ENCODE assay signal across 8 cellular contexts in the genomic region with DNA sequence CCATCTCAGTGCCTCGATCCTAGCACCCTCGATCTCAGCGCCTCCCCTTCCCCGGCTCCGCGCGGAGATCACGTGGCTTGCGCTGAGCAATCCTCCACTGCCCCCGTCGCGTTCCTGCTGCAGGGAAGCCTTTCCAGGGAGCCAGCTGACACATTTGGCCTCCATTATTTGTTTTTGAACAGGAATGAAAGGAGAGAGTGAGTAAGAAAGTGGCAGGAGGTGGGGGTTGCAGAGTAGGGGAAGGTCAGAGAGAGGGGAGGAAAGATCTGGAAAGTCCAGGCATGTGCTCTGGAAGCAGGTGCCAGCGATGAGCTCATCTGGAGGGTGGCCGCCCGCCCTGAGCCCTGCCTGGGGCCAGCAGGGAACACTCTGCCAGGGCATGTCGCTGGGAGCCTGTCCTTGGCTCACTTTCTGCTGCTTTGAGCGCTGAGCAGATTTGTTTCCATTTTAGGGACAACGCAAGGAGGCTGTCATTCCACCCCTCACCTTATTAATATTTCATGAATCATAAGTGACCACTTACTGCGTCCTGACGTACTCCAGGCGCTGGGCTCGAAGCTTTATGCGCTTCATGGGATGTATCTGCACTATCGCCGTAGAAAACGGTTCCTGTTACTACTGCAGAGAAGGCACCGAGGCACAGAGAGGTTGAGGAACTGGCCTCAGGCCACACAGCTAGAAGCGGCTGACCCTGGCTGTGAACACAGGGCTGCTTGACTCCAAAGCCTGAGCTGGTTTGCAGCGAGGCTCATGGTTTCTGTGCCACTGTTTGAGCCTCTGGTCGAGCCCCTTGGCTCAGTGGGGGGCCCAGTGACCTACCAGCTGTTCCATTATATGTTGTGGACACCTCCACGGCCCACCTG.
DNase-seq lines count a peak whose midpoint lies in the region; ATAC-seq and TF ChIP-seq lines count a peak whose summit lies in the region.

No MANE protein-coding gene starts in this region.

- TF ChIP-seq POLR2A in upper lobe of left lung (IDR thresholded peaks at IDR 0.05) = no peak

- H4K5ac ChIP-seq in mesendoderm (ENCODE audit: low read length) = no peak overlapping the region

- H3K4me2 ChIP-seq in mesendoderm (ENCODE audit: low read length) = no peak overlapping the region

- H3K27me3 ChIP-seq in duodenal mucosa (ENCODE audit: control insufficient read depth in 1 of 2, insufficient read depth in 2 of 2, low read length in 2 of 2) = no peaks in the 10 kb centered on the region
- no peaks in the 10 kb centered on the region for H3K27me3 ChIP-seq in mesendoderm (ENCODE audit: insufficient read depth, low read length, poor library complexity)
- H3K27me3 ChIP-seq in upper lobe of left lung = no peaks in the 10 kb centered on the region

- no peak for DNase-seq in activated naive CD4-positive, alpha-beta T cell treated with anti-CD3 and anti-CD28 coated beads, Interleukin-2, amount 10 ng/mL, durations not matched to agents 7 days and 5 days
- no peak for DNase-seq in activated naive CD4-positive, alpha-beta T cell treated with Interleukin-2 at 50 U/mL for 16 hours
- DNase-seq in mesendoderm (no peak), upper lobe of left lung (peak; percentile 45 to 90)
- no peak for DNase-seq in activated CD4-positive, alpha-beta T cell treated with anti-CD3 and anti-CD28 coated beads, Interleukin-2, amount 50 U/mL, for 4 hours

- H3K9ac ChIP-seq in duodenal mucosa (ENCODE audit: low read depth in 1 of 2, low read length in 2 of 2) (no peak overlapping the region), mesendoderm (ENCODE audit: low read length) (no peak overlapping the region)

- peaks cover 39% of the 10 kb centered on the region for H3K79me1 ChIP-seq in mesendoderm (ENCODE audit: low read length)

- H3K9me3 ChIP-seq in duodenal mucosa (ENCODE audit: control insufficient read depth in 1 of 2, low read length in 2 of 2) (no peaks in the 10 kb centered on the region), upper lobe of left lung (no peaks in the 10 kb centered on the region)

- no peaks in the 10 kb centered on the region for H3K9me3 Mint-ChIP-seq in activated naive CD4-positive, alpha-beta T cell treated with anti-CD3 and anti-CD28 coated beads, Interleukin-2, amount 10 ng/mL, durations not matched to agents 7 days and 5 days

- TF ChIP-seq CTCF in upper lobe of left lung (IDR thresholded peaks at IDR 0.05) = no peak

- ATAC-seq in upper lobe of left lung (ENCODE audit: low FRiP score in 2 of 2) = peak; percentile 71 to 79
- ATAC-seq in HG03025 (IDR thresholded peaks at IDR 0.05; ENCODE audit: low FRiP score, unreplicated experiment) = no peak
- ATAC-seq in GM21529 (IDR thresholded peaks at IDR 0.05; ENCODE audit: unreplicated experiment) = no peak

- H2BK120ac ChIP-seq in mesendoderm (ENCODE audit: low read depth, low read length) = no peak overlapping the region

- H3K56ac ChIP-seq in mesendoderm (ENCODE audit: low read length) = no peak overlapping the region

- H3K4me3 ChIP-seq in duodenal mucosa (ENCODE audit: low read depth in 1 of 2, low read length in 2 of 2) (no peak overlapping the region), mesendoderm (ENCODE audit: low read length) (no peak overlapping the region), upper lobe of left lung (no peak overlapping the region)

- peaks cover 0 to 10% of the 10 kb centered on the region in 2 donors for H3K36me3 ChIP-seq in duodenal mucosa (ENCODE audit: control insufficient read depth in 1 of 2, insufficient read depth in 2 of 2, low read length in 2 of 2)
- no peaks in the 10 kb centered on the region for H3K36me3 ChIP-seq in mesendoderm (ENCODE audit: control insufficient read depth, insufficient read depth, low read length)
- no peaks in the 10 kb centered on the region for H3K36me3 ChIP-seq in upper lobe of left lung

- CTCF ChIA-PET in activated naive CD4-positive, alpha-beta T cell treated with anti-CD3 and anti-CD28 coated beads, Interleukin-2, amount 10 ng/mL, durations not matched to agents 7 days and 5 days (lab: Charles Lee) = interaction anchor here (1.4 to 1.9 kb wide), 2 partner anchors 23 to 94 kb away, joined by 3 to 6 read pairs; no protein-coding TSS in a partner anchor

- H3K4me1 ChIP-seq in duodenal mucosa (ENCODE audit: control insufficient read depth in 1 of 2, insufficient read depth in 2 of 2, low read length in 2 of 2) (peaks cover 58 to 78% of the 10 kb centered on the region in 2 donors), mesendoderm (ENCODE audit: control insufficient read depth, low read depth, low read length) (peaks cover 25% of the 10 kb centered on the region), upper lobe of left lung (peaks cover 83 to 97% (median 88%) of the 10 kb centered on the region in 4 donors)

- no CpG with 5 or more reads among the region's 31 CpGs for WGBS in mesendoderm (ENCODE audit: extremely low coverage, insufficient coverage, low lambda C conversion rate)
- 73 to 79% methylated on average over 26 to 31 of the region's 31 CpGs for WGBS in upper lobe of left lung, 2 donors

- H2AK5ac ChIP-seq in mesendoderm (ENCODE audit: low read length) = no peak overlapping the region

- no peak overlapping the region for H3K4me3 Mint-ChIP-seq in activated naive CD4-positive, alpha-beta T cell treated with anti-CD3 and anti-CD28 coated beads, Interleukin-2, amount 10 ng/mL, durations not matched to agents 7 days and 5 days

- peaks cover 21% of the 10 kb centered on the region for H3K79me2 ChIP-seq in mesendoderm (ENCODE audit: control insufficient read depth, insufficient read depth, low read length)

- H3K4me1 Mint-ChIP-seq in activated naive CD4-positive, alpha-beta T cell treated with anti-CD3 and anti-CD28 coated beads, Interleukin-2, amount 10 ng/mL, durations not matched to agents 7 days and 5 days = peaks cover 86% of the 10 kb centered on the region

- H3K23ac ChIP-seq in mesendoderm (ENCODE audit: low read length) = peak overlapping the region; percentile 32

- H3K4ac ChIP-seq in mesendoderm (ENCODE audit: low read depth, low read length) = no peak overlapping the region

- peaks cover 37% of the 10 kb centered on the region for H3K36me3 Mint-ChIP-seq in activated naive CD4-positive, alpha-beta T cell treated with anti-CD3 and anti-CD28 coated beads, Interleukin-2, amount 10 ng/mL, durations not matched to agents 7 days and 5 days

- H2BK5ac ChIP-seq in mesendoderm (ENCODE audit: low read length) = no peak overlapping the region

- H3K18ac ChIP-seq in mesendoderm (ENCODE audit: low read length) = no peak overlapping the region

- peak overlapping the region; percentile 75 for H3K27ac ChIP-seq in duodenal mucosa (ENCODE audit: low read depth, low read length)
- no peak overlapping the region for H3K27ac ChIP-seq in mesendoderm (ENCODE audit: low read depth, low read length)
- H3K27ac ChIP-seq in upper lobe of left lung = peak overlapping the region; percentile 60 to 83 (median 82)

- no peak overlapping the region for H2BK15ac ChIP-seq in mesendoderm (replicated peaks; ENCODE audit: low read depth)

- H3K27ac Mint-ChIP-seq in activated naive CD4-positive, alpha-beta T cell treated with anti-CD3 and anti-CD28 coated beads, Interleukin-2, amount 10 ng/mL, durations not matched to agents 7 days and 5 days = peak overlapping the region; percentile 37

- TF ChIP-seq EP300 in upper lobe of left lung (IDR thresholded peaks at IDR 0.05) = peak in 2 of 4 donors; percentile 31 to 57

- H4K8ac ChIP-seq in mesendoderm (ENCODE audit: low read depth, low read length) = no peak overlapping the region

- H3K27me3 Mint-ChIP-seq in activated naive CD4-positive, alpha-beta T cell treated with anti-CD3 and anti-CD28 coated beads, Interleukin-2, amount 10 ng/mL, durations not matched to agents 7 days and 5 days = no peaks in the 10 kb centered on the region

Comparison
In these comparisons a context has a peak if more than half of its experiments do, and no peak if none do; other contexts are left out.
1. DNase-seq: peak in upper lobe of left lung (2 of 2); none in activated naive CD4-positive, alpha-beta T cell treated with anti-CD3 and anti-CD28 coated beads, Interleukin-2, amount 10 ng/mL, durations not matched to agents 7 days and 5 days (single experiment), activated naive CD4-positive, alpha-beta T cell treated with Interleukin-2 at 50 U/mL for 16 hours (single experiment), mesendoderm (single experiment) and activated CD4-positive, alpha-beta T cell treated with anti-CD3 and anti-CD28 coated beads, Interleukin-2, amount 50 U/mL, for 4 hours (0 of 2).
2. ATAC-seq: peak in upper lobe of left lung (2 of 2); none in HG03025 (single experiment) and GM21529 (single experiment).